Comparison of ENCODE assay signal across 8 cellular contexts in the genomic region with DNA sequence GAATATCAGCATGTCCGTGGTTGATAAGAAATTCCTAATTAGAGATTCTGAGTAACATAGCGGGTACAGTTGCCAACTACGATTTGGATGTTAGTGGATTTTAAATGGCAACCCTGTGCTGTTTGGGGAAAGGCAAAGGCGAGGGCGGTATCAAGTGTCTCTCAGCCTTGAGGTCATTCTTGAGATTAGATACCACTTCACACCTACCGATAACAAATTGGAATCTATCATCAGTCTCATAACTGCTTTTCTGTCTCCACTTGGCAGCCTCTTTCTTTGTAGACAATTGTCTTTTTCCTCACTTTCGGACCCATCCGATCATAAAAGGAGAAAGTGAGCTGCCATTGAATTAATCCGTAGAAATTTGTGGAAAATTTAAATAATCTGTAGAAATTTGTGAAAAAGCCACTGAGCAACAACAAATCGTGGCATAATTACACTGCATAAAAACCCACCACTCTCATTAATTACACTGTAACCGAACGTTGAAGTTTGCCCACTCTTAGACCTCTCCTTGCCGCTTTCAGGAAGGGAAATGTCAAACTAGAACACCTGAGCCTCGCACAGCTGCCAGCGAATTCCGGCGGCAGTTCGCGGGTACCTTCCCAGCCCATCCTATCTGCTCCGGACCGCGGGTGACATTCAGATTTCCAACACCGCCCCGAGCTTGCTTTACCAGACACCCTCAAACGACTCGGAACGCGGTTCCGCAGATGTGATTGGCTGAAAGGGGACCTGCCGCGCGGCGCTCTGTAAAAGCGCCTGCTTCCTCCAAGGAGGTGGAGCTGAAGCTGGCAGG. TPM values are rescaled to one million over a fixed set of nuclear protein-coding genes. Genes with fewer than 3 reads are reported as not detected.
A peak's percentile ranks its signal among the peaks of the same experiment; 100 is the strongest.
DNase-seq lines count a peak whose midpoint lies in the region; ATAC-seq and TF ChIP-seq lines count a peak whose summit lies in the region.

No MANE protein-coding gene starts in this region.

- no peaks in the 10 kb centered on the region for H3K36me3 ChIP-seq in right lobe of liver

- H3K4me3 ChIP-seq in right lobe of liver = peak overlapping the region; percentile 74 to 88 (median 81)

- no peak for TF ChIP-seq POLR2A in right lobe of liver (IDR thresholded peaks at IDR 0.05)

- peak overlapping the region; percentile 59 to 94 (median 63) for H3K27ac ChIP-seq in right lobe of liver

- ATAC-seq in activated CD4-positive, CD25-positive, alpha-beta regulatory T cell treated with anti-CD3 and anti-CD28 coated beads, Interleukin-2, amount 50 U/mL, for 24 hours = peak; percentile 34
- peak; percentile 51 to 67 (median 57) for ATAC-seq in right lobe of liver

- TF ChIP-seq CTCF in right lobe of liver (IDR thresholded peaks at IDR 0.05) = no peak

- H3K4me1 ChIP-seq in right lobe of liver = peaks cover 0 to 36% (median 4%) of the 10 kb centered on the region in 4 donors

- DNase-seq in DMS 273 (lab: John Stamatoyannopoulos, UW; ENCODE audit: unreplicated experiment) (peak; percentile 94), HCEC 1CT (peak; percentile 85), NCI-H2029 treated with DMSO at 0.1 percent for 48 hours (lab: John Stamatoyannopoulos, UW) (peak; percentile 82), dermis blood vessel endothelial cell (peak; percentile 89), right lobe of liver (peak; percentile 81 to 89 (median 86)), SKM-1 treated with dmso at 0.1 percent for 144 hours (lab: John Stamatoyannopoulos, UW; ENCODE audit: unreplicated experiment) (no peak)
- DNase-seq in stimulated activated CD4-positive, alpha-beta T cell treated with anti-CD3 and anti-CD28 coated beads, Interleukin-2, amount 100 ng/mL, for 48 hours = peak; percentile 30 to 31

- H3K9me3 ChIP-seq in right lobe of liver = no peaks in the 10 kb centered on the region

- intact Hi-C loops in right lobe of liver (cut with DNase I) = no loop called here

- WGBS in right lobe of liver (ENCODE audit: insufficient coverage, low coverage, low lambda C conversion rate, missing lambda C conversion rate) = 8% methylated on average over 31 of the region's 34 CpGs

- no peaks in the 10 kb centered on the region for H3K27me3 ChIP-seq in right lobe of liver

RNA-seq across cellular contexts. Expression of a gene that starts 0.8 kb away (rescaled TPM):
- total RNA-seq in dermis blood vessel endothelial cell (16.2 and 19.1 TPM in 2 replicates), right lobe of liver (10 to 100 TPM in 1 of 6 experiments, 1 to 10 TPM in 5; 4.5 to 10.5 (median 5.1) TPM)
